In genomic region chr1:168082008-168082876, GRCh38 we compare ENCODE assay signal across 8 cellular contexts. TPM values are rescaled to one million over a fixed set of nuclear protein-coding genes. Genes with fewer than 3 reads are reported as not detected.
DNase-seq lines count a peak whose midpoint lies in the region; ATAC-seq and TF ChIP-seq lines count a peak whose summit lies in the region.

No MANE protein-coding gene starts in this region.

- H3K27ac ChIP-seq in ACC112 (ENCODE audit: low read depth, low read length), result peak overlapping the region; percentile 86
- H3K27ac ChIP-seq in hepatocyte, result peak overlapping the region; percentile 50
- H3K27ac ChIP-seq in skeletal muscle tissue (ENCODE audit: low read depth, low read length), result peak overlapping the region; percentile 37

- no peak overlapping the region for H3K4me3 ChIP-seq in ACC112 (ENCODE audit: low read depth, low read length)
- no peak overlapping the region for H3K4me3 ChIP-seq in hepatocyte
- no peak overlapping the region for H3K4me3 ChIP-seq in skeletal muscle tissue (ENCODE audit: low read length in 3 of 3)

- TF ChIP-seq CTCF in hepatocyte (IDR thresholded peaks at IDR 0.05; ENCODE audit: poor library complexity), result peak; percentile 82

- no peak overlapping the region for H3K4me2 ChIP-seq in hepatocyte

- ATAC-seq in GM18519 (IDR thresholded peaks at IDR 0.05; ENCODE audit: low FRiP score, unreplicated experiment) (peak; percentile 89), HG02981 (IDR thresholded peaks at IDR 0.05; ENCODE audit: unreplicated experiment) (peak; percentile 77)

- H4K20me1 ChIP-seq in hepatocyte (ENCODE audit: insufficient read depth, poor library complexity, severe bottlenecking), result no peaks in the 10 kb centered on the region

- H3K36me3 ChIP-seq in ACC112 (ENCODE audit: insufficient read depth, low read length), result peaks cover 2% of the 10 kb centered on the region; the same call in 1 of the 2 replicates
- no peaks in the 10 kb centered on the region for H3K36me3 ChIP-seq in hepatocyte (replicated peaks; ENCODE audit: insufficient read depth, low read depth)
- H3K36me3 ChIP-seq in skeletal muscle tissue (ENCODE audit: control insufficient read depth in 3 of 3, insufficient read depth in 3 of 3, low read length in 3 of 3), result peaks cover 11 to 15% (median 13%) of the 10 kb centered on the region in 3 donors

- H3K9ac ChIP-seq in skeletal muscle tissue (ENCODE audit: low read depth in 1 of 3, low read length in 3 of 3), result no peak overlapping the region

- DNase-seq in NCI-H187 treated with DMSO at 0.1 percent for 48 hours (lab: John Stamatoyannopoulos, UW) (peak; percentile 41), T-helper 22 cell (ENCODE audit: low read depth) (peak; percentile 6), anterior cingulate cortex (lab: John Stamatoyannopoulos, UW) (peak in 54 of 58 donors; percentile 13 to 77 (median 52)), hepatocyte (ENCODE audit: low spot score) (peak; percentile 87)

- H3K9me3 ChIP-seq in hepatocyte (ENCODE audit: low read depth), result no peaks in the 10 kb centered on the region
- no peaks in the 10 kb centered on the region for H3K9me3 ChIP-seq in skeletal muscle tissue (ENCODE audit: control insufficient read depth in 3 of 3, low read length in 3 of 3)

- peaks cover 27% of the 10 kb centered on the region for H3K4me1 ChIP-seq in ACC112 (ENCODE audit: control insufficient read depth, insufficient read depth, low read length, unreplicated experiment)
- no peaks in the 10 kb centered on the region for H3K4me1 ChIP-seq in hepatocyte (ENCODE audit: insufficient read depth)
- H3K4me1 ChIP-seq in skeletal muscle tissue (ENCODE audit: control insufficient read depth in 3 of 3, insufficient read depth in 3 of 3, low read length in 3 of 3), result peaks cover 13 to 22% (median 22%) of the 10 kb centered on the region in 3 donors

- 46% methylated on average over 8 of the region's 8 CpGs for whole genome bisulfite sequencing in hepatocyte (ENCODE audit: low lambda C conversion rate, missing lambda C conversion rate)

- H2AFZ ChIP-seq in ACC112 (ENCODE audit: low read length, unreplicated experiment) (no peak overlapping the region), hepatocyte (no peak overlapping the region)

- H3K9me2 ChIP-seq in hepatocyte (replicated peaks; ENCODE audit: insufficient read depth), result no peaks in the 10 kb centered on the region

- H3K79me2 ChIP-seq in ACC112 (ENCODE audit: control insufficient read depth, insufficient read depth, low read length, unreplicated experiment), result no peaks in the 10 kb centered on the region
- H3K79me2 ChIP-seq in hepatocyte, result no peaks in the 10 kb centered on the region

- H3K27me3 ChIP-seq in ACC112 (ENCODE audit: insufficient read depth, low read length), result no peaks in the 10 kb centered on the region
- H3K27me3 ChIP-seq in hepatocyte, result no peaks in the 10 kb centered on the region
- no peaks in the 10 kb centered on the region for H3K27me3 ChIP-seq in skeletal muscle tissue (ENCODE audit: control insufficient read depth in 3 of 3, insufficient read depth in 3 of 3, low read length in 3 of 3)

RNA-seq across cellular contexts. Expression of gene GPR161, which starts 54.5 kb away (rescaled TPM):
- 13.6 and 15.9 TPM in 2 replicates for total RNA-seq in hepatocyte
- polyA plus RNA-seq in hepatocyte, result 19.3 and 22.4 TPM in 2 replicates
- 8.9 TPM for total RNA-seq in skeletal muscle tissue

Comparison
In these comparisons a context has a peak if more than half of its experiments do, and no peak if none do; other contexts are left out.
1. DNase-seq: peak in every context shown above with its lines; median percentile 87 in hepatocyte; 52 in anterior cingulate cortex; 41 in NCI-H187 treated with DMSO at 0.1 percent for 48 hours; 6 in T-helper 22 cell.